ENCODE assay signal across 17 cellular contexts in the genomic region with DNA sequence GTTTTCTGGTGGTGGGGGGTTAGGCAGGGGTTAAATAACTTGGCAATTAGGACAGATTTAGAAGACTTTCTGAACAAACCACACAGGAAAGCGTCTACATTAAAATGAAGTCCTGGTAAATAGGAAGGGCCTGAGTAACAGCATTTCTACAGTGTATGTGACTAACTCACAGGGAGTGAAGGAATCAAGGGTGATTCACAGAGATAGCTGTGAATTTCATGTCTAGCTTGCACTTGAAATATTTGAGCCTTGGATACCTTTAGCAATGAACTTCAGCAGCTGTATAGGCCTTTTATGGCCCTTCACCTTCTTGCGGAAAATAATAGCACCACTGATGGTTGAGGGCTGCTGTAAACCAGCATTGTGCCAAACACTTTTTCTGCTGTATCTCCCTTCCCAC. TPM values are rescaled to one million over a fixed set of nuclear protein-coding genes. Genes with fewer than 3 reads are reported as not detected.
DNase-seq lines count a peak whose midpoint lies in the region; ATAC-seq and TF ChIP-seq lines count a peak whose summit lies in the region.
"Had no signal": no experiment of that assay in that cellular context is flagged by ENCODE, and none has a peak within 500 bp of the region (broad histone marks: within the 10 kb centered on the region; RNA-seq: fewer than 3 reads in every experiment).

No MANE protein-coding gene starts in this region.

- no peak for ATAC-seq in activated naive CD4-positive, alpha-beta T cell treated with anti-CD3 and anti-CD28 coated beads, Interleukin-2, amount 50 U/mL, for 72 hours
- peak; percentile 58 for ATAC-seq in RWPE2 (ENCODE audit: low read depth)
- no peak for ATAC-seq in HG03457 (IDR thresholded peaks at IDR 0.05; ENCODE audit: unreplicated experiment)
- ATAC-seq: heart left ventricle, left colon had no signal

- H3K27me3 ChIP-seq in RWPE2 (ENCODE audit: insufficient read depth, poor library complexity, severe bottlenecking) (no peaks in the 10 kb centered on the region), skeletal muscle satellite cell (ENCODE audit: control insufficient read depth, insufficient read depth, low read length) (no peaks in the 10 kb centered on the region)
- H3K27me3 ChIP-seq: heart left ventricle, tibial nerve had no signal

- TF ChIP-seq CTCF in RWPE2 (IDR thresholded peaks at IDR 0.05; ENCODE audit: poor library complexity, severe bottlenecking) (no peak), fibroblast of pulmonary artery (IDR thresholded peaks at IDR 0.05; ENCODE audit: low read length, missing control alignments) (no peak)

- H3K27ac Mint-ChIP-seq in activated naive CD4-positive, alpha-beta T cell treated with anti-CD3 and anti-CD28 coated beads, Interleukin-2, amount 50 U/mL, for 72 hours, result peak overlapping the region; percentile 3 to 27

- H3K9ac ChIP-seq in skeletal muscle satellite cell (ENCODE audit: low read depth, low read length), result no peak overlapping the region

- H3K36me3 ChIP-seq in RWPE2 (ENCODE audit: low read depth) (peaks cover 35% of the 10 kb centered on the region), skeletal muscle satellite cell (ENCODE audit: insufficient read depth, low read length) (peaks cover 45% of the 10 kb centered on the region)

- peaks cover 0 to 10% of the 10 kb centered on the region in 2 donors for H3K36me3 Mint-ChIP-seq in activated naive CD4-positive, alpha-beta T cell treated with anti-CD3 and anti-CD28 coated beads, Interleukin-2, amount 50 U/mL, for 72 hours

- no peak overlapping the region for H3K4me2 ChIP-seq in skeletal muscle satellite cell (ENCODE audit: low read length)

- H3K9me3 ChIP-seq in RWPE2 (ENCODE audit: severe bottlenecking) (no peaks in the 10 kb centered on the region), skeletal muscle satellite cell (replicated peaks; ENCODE audit: low read length) (no peaks in the 10 kb centered on the region)
- H3K9me3 ChIP-seq: heart left ventricle, tibial nerve had no signal

- peak overlapping the region; percentile 23 for H3K27ac ChIP-seq in RWPE2 (ENCODE audit: poor library complexity, severe bottlenecking)
- H3K27ac ChIP-seq: heart left ventricle, tibial nerve, VCaP had no signal

- DNase-seq in activated naive CD4-positive, alpha-beta T cell treated with anti-CD3 and anti-CD28 coated beads, Interleukin-2, amount 50 U/mL, for 72 hours (ENCODE audit: low spot score in 2 of 2), result no peak
- DNase-seq in activated naive CD4-positive, alpha-beta T cell (lab: John Stamatoyannopoulos, UW), result no peak
- DNase-seq in RWPE2 (ENCODE audit: low spot score) (no peak), fibroblast of pulmonary artery (ENCODE audit: low read depth) (peak; percentile 46), H4 (ENCODE audit: low spot score) (no peak)
- no peak for DNase-seq in activated naive CD4-positive, alpha-beta T cell treated with Interleukin-2 at 50 U/mL for 16 hours
- DNase-seq: anterior cingulate cortex, heart left ventricle, KG1, left colon, NCI-H1694 treated with DMSO at 0.1 percent for 48 hours, NCI-H69, Right ventricle myocardium superior had no signal

- no peaks in the 10 kb centered on the region for H3K4me1 ChIP-seq in RWPE2 (ENCODE audit: insufficient read depth, poor library complexity, severe bottlenecking)
- peaks cover 6% of the 10 kb centered on the region for H3K4me1 ChIP-seq in skeletal muscle satellite cell (ENCODE audit: control insufficient read depth, insufficient read depth, low read length)
- H3K4me1 ChIP-seq: heart left ventricle, tibial nerve had no signal

- no peaks in the 10 kb centered on the region for H3K9me3 Mint-ChIP-seq in activated naive CD4-positive, alpha-beta T cell treated with anti-CD3 and anti-CD28 coated beads, Interleukin-2, amount 50 U/mL, for 72 hours

- H3K4me3 ChIP-seq in RWPE2 (ENCODE audit: severe bottlenecking), result no peak overlapping the region
- no peak overlapping the region for H3K4me3 ChIP-seq in fibroblast of pulmonary artery (replicated peaks; ENCODE audit: low read depth, low read length)
- peak overlapping the region; percentile 19 for H3K4me3 ChIP-seq in skeletal muscle satellite cell (ENCODE audit: low read length)
- H3K4me3 ChIP-seq: heart left ventricle, tibial nerve had no signal

RNA-seq across cellular contexts. Expression of gene LDHA, which starts 26.1 kb away (rescaled TPM):
- total RNA-seq in activated naive CD4-positive, alpha-beta T cell treated with anti-CD3 and anti-CD28 coated beads, Interleukin-2, amount 50 U/mL, for 72 hours, result 1,000 to 10,000 TPM in 1 of 2 donors, 100 to 1,000 TPM in 1; 979 to 2,196 TPM
- 1,232 and 1,709 TPM in 2 replicates for total RNA-seq in skeletal muscle satellite cell (2012; rRNA removed)
- 1,258 and 1,608 TPM in 2 replicates for total RNA-seq in H4 (2014; rRNA removed; shearing (Covaris generic))

RNA-seq across cellular contexts. Expression of gene LDHC, which starts 43.9 kb away (rescaled TPM):
- total RNA-seq in activated naive CD4-positive, alpha-beta T cell treated with anti-CD3 and anti-CD28 coated beads, Interleukin-2, amount 50 U/mL, for 72 hours, result not detected
- total RNA-seq in skeletal muscle satellite cell (2012; rRNA removed), result 1.3 TPM in 1 of 2 replicates, not detected in the other
- not detected in 2 replicates for total RNA-seq in H4 (2014; rRNA removed; shearing (Covaris generic))
- total RNA-seq: Right ventricle myocardium superior, tibial nerve had no signal

RNA-seq across cellular contexts. Expression of gene GTF2H1, which starts 45.9 kb away (rescaled TPM):
- 10 to 100 TPM; 36.1 to 53.6 TPM for total RNA-seq in activated naive CD4-positive, alpha-beta T cell treated with anti-CD3 and anti-CD28 coated beads, Interleukin-2, amount 50 U/mL, for 72 hours
- total RNA-seq in skeletal muscle satellite cell (2012; rRNA removed), result 74.3 and 81.6 TPM in 2 replicates
- total RNA-seq in H4 (2014; rRNA removed; shearing (Covaris generic)), result 80.5 and 83.3 TPM in 2 replicates

RNA-seq across cellular contexts. Expression of gene HPS5, which starts 46.3 kb away (rescaled TPM):
- total RNA-seq in activated naive CD4-positive, alpha-beta T cell treated with anti-CD3 and anti-CD28 coated beads, Interleukin-2, amount 50 U/mL, for 72 hours, result 10 to 100 TPM; 17.9 to 26.8 TPM
- 24.9 and 26.9 TPM in 2 replicates for total RNA-seq in skeletal muscle satellite cell (2012; rRNA removed)
- 22.5 and 28.8 TPM in 2 replicates for total RNA-seq in H4 (2014; rRNA removed; shearing (Covaris generic))
